In genomic region chrX:26649534-26649933, GRCh38 we compare ENCODE assay signal across 9 cellular contexts.
DNase-seq lines count a peak whose midpoint lies in the region; ATAC-seq and TF ChIP-seq lines count a peak whose summit lies in the region.
"Had no signal": no experiment of that assay in that cellular context is flagged by ENCODE, and none has a peak within 500 bp of the region (broad histone marks: within the 10 kb centered on the region; RNA-seq: fewer than 3 reads in every experiment).

No MANE protein-coding gene starts in this region.

- H3K27ac ChIP-seq in AG04450 (ENCODE audit: low read depth, low read length) (no peak overlapping the region), prostate gland (no peak overlapping the region)

- DNase-seq in AG04450 (ENCODE audit: low read depth, low spot score) (no peak), NCI-H226 (peak; percentile 1), erythroblast (lab: John Stamatoyannopoulos, UW) (peak; percentile 17 to 44), prostate gland (ENCODE audit: low spot score) (no peak), amniotic stem cell (lab: John Stamatoyannopoulos, UW) (no peak)
- DNase-seq in activated CD4-positive, alpha-beta memory T cell treated with anti-CD3 and anti-CD28 coated beads, Interleukin-2, amount 10 ng/mL, durations not matched to agents 7 days and 5 days, result no peak

- H3K27ac Mint-ChIP-seq in activated CD4-positive, alpha-beta memory T cell treated with anti-CD3 and anti-CD28 coated beads, Interleukin-2, amount 10 ng/mL, durations not matched to agents 7 days and 5 days, result no peak overlapping the region
- H3K27ac Mint-ChIP-seq: immature natural killer cell had no signal

- H3K36me3 Mint-ChIP-seq in activated CD4-positive, alpha-beta memory T cell treated with anti-CD3 and anti-CD28 coated beads, Interleukin-2, amount 10 ng/mL, durations not matched to agents 7 days and 5 days (ENCODE audit: low read depth), result no peaks in the 10 kb centered on the region
- H3K36me3 Mint-ChIP-seq: immature natural killer cell had no signal

- H3K27me3 ChIP-seq in AG04450 (ENCODE audit: control insufficient read depth, insufficient read depth, low read length), result no peaks in the 10 kb centered on the region
- no peaks in the 10 kb centered on the region for H3K27me3 ChIP-seq in prostate gland (replicated peaks; ENCODE audit: insufficient read depth)

- H3K9me3 ChIP-seq in AG04450 (ENCODE audit: control insufficient read depth, insufficient read depth, low read length), result no peaks in the 10 kb centered on the region
- H3K9me3 ChIP-seq in prostate gland, result no peaks in the 10 kb centered on the region

- POLR2A ChIA-PET in AG04450 (lab: Yijun Ruan, JAX), result no interaction called here
- POLR2A ChIA-PET in activated CD4-positive, alpha-beta memory T cell treated with anti-CD3 and anti-CD28 coated beads, Interleukin-2, amount 10 ng/mL, durations not matched to agents 7 days and 5 days (lab: Charles Lee), result no interaction called here

- TF ChIP-seq POLR2A in GM18505 (IDR thresholded peaks at IDR 0.05; ENCODE audit: borderline replicate concordance, extremely low read depth, insufficient read depth, insufficient read length) (no peak), erythroblast (IDR thresholded peaks at IDR 0.05; ENCODE audit: low read length) (no peak), prostate gland (IDR thresholded peaks at IDR 0.05) (no peak)

- H3K4me1 ChIP-seq in prostate gland (replicated peaks), result no peaks in the 10 kb centered on the region

- CTCF ChIA-PET in AG04450 (lab: Charles Lee), result interaction anchor here (0.6 kb wide), 1 partner anchor 18 kb away, joined by 3 read pairs; no protein-coding TSS in a partner anchor
- CTCF ChIA-PET in activated CD4-positive, alpha-beta memory T cell treated with anti-CD3 and anti-CD28 coated beads, Interleukin-2, amount 10 ng/mL, durations not matched to agents 7 days and 5 days (lab: Charles Lee), result no interaction called here

- H3K36me3 ChIP-seq in prostate gland, result no peaks in the 10 kb centered on the region

- no peak overlapping the region for H3K4me3 ChIP-seq in AG04450 (ENCODE audit: low read depth, low read length)
- H3K4me3 ChIP-seq in prostate gland, result no peak overlapping the region

- TF ChIP-seq CTCF in AG04450 (IDR thresholded peaks at IDR 0.05; ENCODE audit: low read depth, low read length) (peak; percentile 45), prostate gland (IDR thresholded peaks at IDR 0.05) (no peak)

- no peaks in the 10 kb centered on the region for H3K4me1 Mint-ChIP-seq in activated CD4-positive, alpha-beta memory T cell treated with anti-CD3 and anti-CD28 coated beads, Interleukin-2, amount 10 ng/mL, durations not matched to agents 7 days and 5 days
- H3K4me1 Mint-ChIP-seq: immature natural killer cell had no signal

- no peak overlapping the region for H3K4me3 Mint-ChIP-seq in activated CD4-positive, alpha-beta memory T cell treated with anti-CD3 and anti-CD28 coated beads, Interleukin-2, amount 10 ng/mL, durations not matched to agents 7 days and 5 days
- H3K4me3 Mint-ChIP-seq: immature natural killer cell had no signal

- ATAC-seq in GM18505 (IDR thresholded peaks at IDR 0.05; ENCODE audit: unreplicated experiment) (peak; percentile 51), GM21381 (IDR thresholded peaks at IDR 0.05; ENCODE audit: unreplicated experiment) (no peak)

- no peaks in the 10 kb centered on the region for H3K9me3 Mint-ChIP-seq in activated CD4-positive, alpha-beta memory T cell treated with anti-CD3 and anti-CD28 coated beads, Interleukin-2, amount 10 ng/mL, durations not matched to agents 7 days and 5 days

- intact Hi-C loops in prostate gland (cut with DNase I), result no loop called here

- H3K27me3 Mint-ChIP-seq in activated CD4-positive, alpha-beta memory T cell treated with anti-CD3 and anti-CD28 coated beads, Interleukin-2, amount 10 ng/mL, durations not matched to agents 7 days and 5 days, result no peaks in the 10 kb centered on the region

- 67% methylated on average over 7 of the region's 7 CpGs for WGBS in prostate gland

Comparison
In these comparisons a context has a peak if more than half of its experiments do, and no peak if none do; other contexts are left out.
1. DNase-seq: peak in NCI-H226 (single experiment) and erythroblast (2 of 2); none in AG04450 (single experiment), activated CD4-positive, alpha-beta memory T cell treated with anti-CD3 and anti-CD28 coated beads, Interleukin-2, amount 10 ng/mL, durations not matched to agents 7 days and 5 days (single experiment), prostate gland (single experiment) and amniotic stem cell (single experiment).